In genomic region chr2:199869653-199870052, GRCh38 we compare ENCODE assay signal across 18 cellular contexts. TPM values are rescaled to one million over a fixed set of nuclear protein-coding genes. Genes with fewer than 3 reads are reported as not detected.
DNase-seq lines count a peak whose midpoint lies in the region; ATAC-seq and TF ChIP-seq lines count a peak whose summit lies in the region.
"Had no signal": no experiment of that assay in that cellular context is flagged by ENCODE, and none has a peak within 500 bp of the region (broad histone marks: within the 10 kb centered on the region; RNA-seq: fewer than 3 reads in every experiment).

No MANE protein-coding gene starts in this region.

- H2BK5ac ChIP-seq in neuronal stem cell (ENCODE audit: low read length), result no peak overlapping the region

- H3K36me3 Mint-ChIP-seq in endothelial cell (ENCODE audit: low read depth, unreplicated experiment) (peaks cover 8% of the 10 kb centered on the region), chondrocyte (ENCODE audit: low read depth) (peaks cover 7% of the 10 kb centered on the region)
- H3K36me3 Mint-ChIP-seq: CD8-positive, alpha-beta T cell had no signal

- H3K14ac ChIP-seq in neuronal stem cell (ENCODE audit: low read length), result no peak overlapping the region

- H3K9me3 Mint-ChIP-seq in endothelial cell (ENCODE audit: unreplicated experiment) (no peaks in the 10 kb centered on the region), chondrocyte (ENCODE audit: low read depth) (peaks cover 9% of the 10 kb centered on the region)

- peak overlapping the region; percentile 11 for H2AFZ ChIP-seq in neuronal stem cell (ENCODE audit: low read length)

- 21% methylated on average over 1 of the region's 1 CpG for WGBS in HUES64
- no CpG with 5 or more reads among the region's 1 CpG for WGBS in neuronal stem cell (ENCODE audit: extremely low coverage in 2 of 2, insufficient read length in 2 of 2, insufficient replicate concordance in 1 of 2), 2 donors

- H3K27me3 ChIP-seq in HUES64 (ENCODE audit: insufficient read depth, low read length) (no peaks in the 10 kb centered on the region), neuronal stem cell (ENCODE audit: control insufficient read depth in 3 of 3, insufficient read depth in 3 of 3, low read depth in 1 of 3, low read length in 3 of 3) (peaks cover 0 to 13% (median 0%) of the 10 kb centered on the region in 3 experiments), Peyer's patch (no peaks in the 10 kb centered on the region)

- no peak for ATAC-seq in GM21381 (IDR thresholded peaks at IDR 0.05; ENCODE audit: unreplicated experiment)
- ATAC-seq: CD8-positive, alpha-beta T cell had no signal

- H2BK15ac ChIP-seq in neuronal stem cell (ENCODE audit: low read length), result no peak overlapping the region

- H3K4me3 ChIP-seq in HUES64 (ENCODE audit: low read length) (peak overlapping the region; percentile 29), neuronal stem cell (ENCODE audit: low read length in 2 of 2) (no peak overlapping the region), Peyer's patch (no peak overlapping the region)
- H3K4me3 ChIP-seq: MG63 had no signal

- H3K79me1 ChIP-seq in neuronal stem cell (ENCODE audit: low read depth, low read length), result no peaks in the 10 kb centered on the region

- H4K8ac ChIP-seq in neuronal stem cell (ENCODE audit: low read depth, low read length), result no peak overlapping the region

- H3K4me3 Mint-ChIP-seq in endothelial cell (ENCODE audit: unreplicated experiment) (peak overlapping the region; percentile 16), chondrocyte (ENCODE audit: unreplicated experiment) (no peak overlapping the region)
- H3K4me3 Mint-ChIP-seq: CD8-positive, alpha-beta T cell had no signal

- peaks cover 14% of the 10 kb centered on the region for H3K9me3 ChIP-seq in ES-I3 (ENCODE audit: control insufficient read depth, insufficient read depth, low read length)
- peaks cover 13% of the 10 kb centered on the region for H3K9me3 ChIP-seq in HUES64 (ENCODE audit: insufficient read depth, low read depth, low read length)
- peaks cover 0 to 4% of the 10 kb centered on the region in 2 donors for H3K9me3 ChIP-seq in neuronal stem cell (replicated peaks in 1 of 2; ENCODE audit: control insufficient read depth in 2 of 2, insufficient read depth in 1 of 2, low read depth in 1 of 2, low read length in 2 of 2)
- H3K9me3 ChIP-seq in Peyer's patch, result peaks cover 0 to 10% (median 0%) of the 10 kb centered on the region in 4 donors

- TF ChIP-seq CTCF in endothelial cell (IDR thresholded peaks at IDR 0.05; ENCODE audit: unreplicated experiment), result no peak
- no peak for TF ChIP-seq CTCF in Peyer's patch (IDR thresholded peaks at IDR 0.05)
- no peak for TF ChIP-seq CTCF in chondrocyte (IDR thresholded peaks at IDR 0.05)

- no peak overlapping the region for H3K4ac ChIP-seq in neuronal stem cell (ENCODE audit: low read length)

- H3K4me1 ChIP-seq in ES-I3 (ENCODE audit: insufficient read depth, low read length), result peaks cover 24% of the 10 kb centered on the region
- peaks cover 42% of the 10 kb centered on the region for H3K4me1 ChIP-seq in HUES64 (ENCODE audit: insufficient read depth, low read length)
- peaks cover 0 to 4% of the 10 kb centered on the region in 2 donors for H3K4me1 ChIP-seq in neuronal stem cell (ENCODE audit: control insufficient read depth in 2 of 2, insufficient read depth in 1 of 2, low read depth in 1 of 2, low read length in 2 of 2)
- no peaks in the 10 kb centered on the region for H3K4me1 ChIP-seq in Peyer's patch
- H3K4me1 ChIP-seq: Caco-2 had no signal

- DNase-seq in endothelial cell (ENCODE audit: low spot score) (no peak), neuronal stem cell (ENCODE audit: low spot score) (no peak), Peyer's patch (no peak), chondrocyte (ENCODE audit: low spot score) (no peak), RPMI8226 (no peak)
- DNase-seq: Caco-2; CD8-positive, alpha-beta T cell; GF-D8; KG1; MG63; NCI-H2029; NCI-H2227 treated with DMSO at 0.1 percent for 48 hours; NCI-H526 treated with DMSO at 0.1 percent for 48 hours; SHP77 treated with DMSO at 0.1 percent for 48 hours had no signal

- H3K18ac ChIP-seq in neuronal stem cell (ENCODE audit: low read length), result no peak overlapping the region

- no peak overlapping the region for H3K23ac ChIP-seq in neuronal stem cell (ENCODE audit: low read depth, low read length, poor library complexity)

- no peak overlapping the region for H3K4me2 ChIP-seq in neuronal stem cell (ENCODE audit: insufficient read depth, low read length, poor library complexity, severe bottlenecking)

- H3K27ac Mint-ChIP-seq in endothelial cell (ENCODE audit: unreplicated experiment) (peak overlapping the region; percentile 38), chondrocyte (ENCODE audit: unreplicated experiment) (no peak overlapping the region)
- H3K27ac Mint-ChIP-seq: CD8-positive, alpha-beta T cell had no signal

- H3K27ac ChIP-seq in HUES64 (ENCODE audit: low read depth, low read length) (peak overlapping the region; percentile 90), neuronal stem cell (replicated peaks; ENCODE audit: low read length) (no peak overlapping the region), Peyer's patch (no peak overlapping the region)
- H3K27ac ChIP-seq: C4-2B had no signal

- no peaks in the 10 kb centered on the region for H3K27me3 Mint-ChIP-seq in endothelial cell (ENCODE audit: unreplicated experiment)
- H3K27me3 Mint-ChIP-seq in chondrocyte (ENCODE audit: low read depth), result peaks cover 6% of the 10 kb centered on the region

- no peak overlapping the region for H2AK5ac ChIP-seq in neuronal stem cell (ENCODE audit: low read depth, low read length)

- H3K4me1 Mint-ChIP-seq in endothelial cell (ENCODE audit: unreplicated experiment) (peaks cover 20% of the 10 kb centered on the region), chondrocyte (ENCODE audit: low read depth) (peaks cover 17% of the 10 kb centered on the region)

- no peak overlapping the region for H2BK120ac ChIP-seq in neuronal stem cell (ENCODE audit: low read depth, low read length)

- H3K36me3 ChIP-seq in ES-I3 (ENCODE audit: insufficient read depth, low read length) (no peaks in the 10 kb centered on the region), HUES64 (ENCODE audit: insufficient read depth, low read length) (no peaks in the 10 kb centered on the region), neuronal stem cell (replicated peaks in 1 of 2; ENCODE audit: control insufficient read depth in 2 of 2, insufficient read depth in 2 of 2, low read length in 2 of 2) (no peaks in the 10 kb centered on the region), Peyer's patch (no peaks in the 10 kb centered on the region)
- H3K36me3 ChIP-seq: MG63 had no signal

- H3K9ac ChIP-seq in ES-I3 (ENCODE audit: low read depth, low read length), result peak overlapping the region; percentile 49
- H3K9ac ChIP-seq in HUES64 (ENCODE audit: low read depth, low read length), result peak overlapping the region; percentile 56; the same call in 1 of the 2 replicates
- no peak overlapping the region for H3K9ac ChIP-seq in neuronal stem cell (ENCODE audit: low read depth, low read length, poor library complexity)

- H2BK12ac ChIP-seq in neuronal stem cell (ENCODE audit: low read length), result no peak overlapping the region

- no peak overlapping the region for H4K91ac ChIP-seq in neuronal stem cell (ENCODE audit: low read depth, low read length, poor library complexity)

- TF ChIP-seq POLR2A in Peyer's patch (IDR thresholded peaks at IDR 0.05), result no peak

RNA-seq across cellular contexts. Expression of gene FTCDNL1, which starts 18.7 kb away (rescaled TPM):
- polyA plus RNA-seq in HUES64 (2013, experiment 1 of 2), result 0.45 TPM
- polyA plus RNA-seq in HUES64 (2013, experiment 2 of 2), result 0.25 TPM
- total RNA-seq in endothelial cell (ENCODE audit: unreplicated experiment) (1.0 TPM), Peyer's patch (1 to 10 TPM in 3 of 4 donors, not detected in 1; 1.4 to 1.9 (median 1.7) TPM), chondrocyte (0.34 to 1.2 TPM (median 0.65 TPM) in 3 replicates)
- 0.31 TPM for polyA plus RNA-seq in neuronal stem cell (2013, experiment 1 of 2)
- 0.35 TPM for polyA plus RNA-seq in neuronal stem cell (2013, experiment 2 of 2)

RNA-seq across cellular contexts. Expression of gene C2orf69, which starts 41.4 kb away (rescaled TPM):
- 14.1 TPM for polyA plus RNA-seq in HUES64 (2013, experiment 1 of 2)
- 17.8 TPM for polyA plus RNA-seq in HUES64 (2013, experiment 2 of 2)
- total RNA-seq in endothelial cell (ENCODE audit: unreplicated experiment), result 16.1 TPM
- 17.5 TPM for polyA plus RNA-seq in neuronal stem cell (2013, experiment 1 of 2)
- polyA plus RNA-seq in neuronal stem cell (2013, experiment 2 of 2), result 18.0 TPM
- total RNA-seq in Peyer's patch, result 10 to 100 TPM in 1 of 4 donors, 1 to 10 TPM in 3; 8.5 to 12.3 (median 9.0) TPM
- total RNA-seq in chondrocyte, result 8.9 to 10.1 TPM (median 9.8 TPM) in 3 replicates
